8 cellular contexts compared by ENCODE assay signal in the genomic region with DNA sequence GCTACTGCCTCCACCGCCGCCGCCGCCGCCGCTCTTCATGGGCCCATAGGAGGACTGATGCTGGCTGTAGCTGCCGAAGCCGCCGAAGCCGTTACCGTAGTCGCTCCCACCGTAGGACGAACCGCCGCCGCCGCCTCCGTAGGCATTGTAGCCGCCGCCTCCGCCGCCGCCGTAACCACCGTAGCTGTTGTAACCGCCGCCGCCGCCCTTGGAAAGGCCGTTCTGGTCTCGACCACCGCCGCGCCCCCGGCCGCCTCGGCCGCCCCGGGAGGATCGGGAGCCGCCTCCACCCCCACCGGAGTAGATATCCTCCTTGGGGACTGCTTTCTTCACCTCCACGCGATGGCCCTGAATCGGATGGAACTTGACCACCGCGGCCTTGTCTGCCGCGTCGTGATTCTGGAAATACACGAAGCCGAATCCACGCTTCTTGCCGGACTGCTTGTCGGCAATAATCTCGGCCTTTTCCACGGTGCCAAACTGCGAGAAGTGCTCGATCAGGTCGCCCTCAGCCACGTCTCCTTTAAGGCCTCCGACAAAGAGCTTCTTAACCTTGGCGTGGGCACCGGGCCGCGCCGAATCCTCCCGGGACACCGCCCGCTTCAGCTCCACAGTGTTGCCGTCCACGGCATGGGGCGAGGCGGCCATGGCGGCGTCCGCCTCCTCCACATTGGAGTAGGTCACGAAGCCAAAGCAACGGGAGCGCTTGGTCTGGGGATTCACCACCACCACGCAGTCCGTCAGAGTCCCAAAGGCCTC. TPM values are rescaled to one million over a fixed set of nuclear protein-coding genes. Genes with fewer than 3 reads are reported as not detected.
DNase-seq lines count a peak whose midpoint lies in the region; ATAC-seq, FAIRE-seq and TF ChIP-seq lines count a peak whose summit lies in the region.

No MANE protein-coding gene starts in this region.

- peaks cover 17 to 32% of the 10 kb centered on the region in 2 experiments for H4K20me1 ChIP-seq in H1 (replicated peaks in 1 of 2; ENCODE audit: control insufficient read depth in 1 of 2, insufficient read depth in 2 of 2, low read length in 2 of 2)

- H3K9ac ChIP-seq in H1 (replicated peaks in 1 of 4; ENCODE audit: extremely low read depth in 1 of 4, low read depth in 3 of 4, low read length in 3 of 4) = peak overlapping the region; percentile 97 to 100 (median 100)

- peak overlapping the region; percentile 21 for H2BK120ac ChIP-seq in H1 (replicated peaks; ENCODE audit: low read depth, low read length)

- no peak overlapping the region for H2BK20ac ChIP-seq in H1 (ENCODE audit: low read length)

- WGBS in H1 (ENCODE audit: extremely low coverage in 1 of 2, insufficient coverage in 1 of 2, insufficient read length in 1 of 2, insufficient replicate concordance in 2 of 2, low coverage in 1 of 2, low lambda C conversion rate in 2 of 2, missing lambda C conversion rate in 1 of 2), 2 experiments = 1% methylated on average over 65 of the region's 83 CpGs; no CpG with 5 or more reads in 1 of the 2 experiments

- peaks cover 3% of the 10 kb centered on the region for H3K27me3 Mint-ChIP-seq in activated CD8-positive, alpha-beta T cell treated with anti-CD3 and anti-CD28 coated beads, Interleukin-2, amount 10 ng/mL, durations not matched to agents 7 days and 5 days (ENCODE audit: low read depth)

- intact Hi-C loops in mucosa of descending colon (cut with DNase I, micrococcal nuclease) = no loop called here

- TF ChIP-seq CTCF in H1 (IDR thresholded peaks at IDR 0.05; ENCODE audit: control extremely low read depth in 1 of 3, insufficient read depth in 1 of 3, low read depth in 1 of 3, low read length in 3 of 3) (no peak), mucosa of descending colon (IDR thresholded peaks at IDR 0.05) (no peak)

- peak overlapping the region; percentile 100 for H3K27ac ChIP-seq in H1 (ENCODE audit: low read depth, low read length)
- H3K27ac ChIP-seq in temporal lobe (ENCODE audit: low read depth, low read length) = peak overlapping the region; percentile 94

- H3K56ac ChIP-seq in H1 (replicated peaks; ENCODE audit: insufficient read length, low read depth, low read length) = peak overlapping the region; percentile 89

- no peaks in the 10 kb centered on the region for H3K27me3 ChIP-seq in H1 (replicated peaks in 1 of 4; ENCODE audit: control insufficient read depth in 3 of 4, extremely low read depth in 1 of 4, insufficient read depth in 3 of 4, low read length in 3 of 4)

- H3K9me3 Mint-ChIP-seq in activated CD8-positive, alpha-beta T cell treated with anti-CD3 and anti-CD28 coated beads, Interleukin-2, amount 10 ng/mL, durations not matched to agents 7 days and 5 days (ENCODE audit: insufficient read depth) = peaks cover 8% of the 10 kb centered on the region

- CTCF ChIA-PET in activated CD8-positive, alpha-beta T cell treated with anti-CD3 and anti-CD28 coated beads, Interleukin-2, amount 10 ng/mL, durations not matched to agents 7 days and 5 days (lab: Charles Lee) = interaction anchor here (1.2 to 2.5 kb wide), 7 partner anchors 11 to 135 kb away, joined by 3 to 24 read pairs (median 10); partner anchors contain the start of genes KLHL3 and PKD2L2
- CTCF ChIA-PET in H1 (lab: Charles Lee; ENCODE audit: partially characterized antibody) = interaction anchor here (0.6 to 1.9 kb wide), 12 partner anchors 8 to 303 kb away, joined by 3 to 8 read pairs (median 4); no protein-coding TSS in a partner anchor

- peaks cover 21 to 53% of the 10 kb centered on the region in 2 experiments for H3K79me2 ChIP-seq in H1 (ENCODE audit: control insufficient read depth in 1 of 2, insufficient read depth in 2 of 2, low read length in 2 of 2)

- peak in 1 of 2 experiments; percentile 58; a peak in 1 of 3 replicates for TF ChIP-seq POLR2A in H1 (IDR thresholded peaks at IDR 0.05; ENCODE audit: control extremely low read depth in 1 of 2, low read depth in 2 of 2, low read length in 2 of 2)

- no peak for TF ChIP-seq EP300 in H1 (IDR thresholded peaks at IDR 0.05; ENCODE audit: borderline replicate concordance in 1 of 2, low read depth in 2 of 2, low read length in 2 of 2)

- H3K23me2 ChIP-seq in H1 (ENCODE audit: low read depth, low read length) = peaks cover 2% of the 10 kb centered on the region; the same call in 1 of the 2 replicates

- peak overlapping the region; percentile 77 for H4K91ac ChIP-seq in H1 (replicated peaks; ENCODE audit: insufficient read length, low read length)

- no peak for TF ChIP-seq RAD21 in H1 (IDR thresholded peaks at IDR 0.05 in 1 of 2, conservative IDR thresholded peaks at IDR 0.05 in 1 of 2; ENCODE audit: low read depth in 2 of 2, low read length in 2 of 2)

- no peak overlapping the region for H3K23ac ChIP-seq in H1 (ENCODE audit: insufficient read length)

- H3K36me3 ChIP-seq in H1 (ENCODE audit: control insufficient read depth in 2 of 4, insufficient read depth in 4 of 4, low read length in 3 of 4) (peaks cover 0 to 25% (median 0%) of the 10 kb centered on the region in 4 experiments; a peak in 1 of 8 replicates), mucosa of descending colon (ENCODE audit: low read depth) (no peaks in the 10 kb centered on the region)

- H3K4me3 ChIP-seq in H1 (ENCODE audit: extremely low read depth in 1 of 4, insufficient read depth in 2 of 4, low read depth in 3 of 4, low read length in 4 of 4) (peak overlapping the region; percentile 92 to 100 (median 100)), mucosa of descending colon (peak overlapping the region; percentile 62)

- H3K4ac ChIP-seq in H1 (replicated peaks; ENCODE audit: insufficient read length, low read depth, low read length) = peak overlapping the region; percentile 98

- peak overlapping the region; percentile 100 for H3K27ac Mint-ChIP-seq in activated CD8-positive, alpha-beta T cell treated with anti-CD3 and anti-CD28 coated beads, Interleukin-2, amount 10 ng/mL, durations not matched to agents 7 days and 5 days

- no peaks in the 10 kb centered on the region for H3K9me3 ChIP-seq in H1 (ENCODE audit: insufficient read depth in 2 of 2, low read depth in 1 of 2, low read length in 1 of 2)
- H3K9me3 ChIP-seq in mucosa of descending colon = no peaks in the 10 kb centered on the region

- H3K79me1 ChIP-seq in H1 (ENCODE audit: low read depth, low read length) = no peaks in the 10 kb centered on the region

- POLR2A ChIA-PET in activated CD8-positive, alpha-beta T cell treated with anti-CD3 and anti-CD28 coated beads, Interleukin-2, amount 10 ng/mL, durations not matched to agents 7 days and 5 days (lab: Charles Lee) = interaction anchor here (0.6 to 2.7 kb wide), 17 partner anchors 11 to 712 kb away, joined by 3 to 28 read pairs (median 4); partner anchors contain the start of genes EGR1, FAM13B, KLHL3 and PKD2L2
- POLR2A ChIA-PET in H1 (lab: Charles Lee; ENCODE audit: partially characterized antibody) = interaction anchor here (0.6 to 3.5 kb wide), 27 partner anchors 8 to 376 kb away, joined by 3 to 43 read pairs (median 4); partner anchors contain the start of genes FAM13B, KLHL3 and PKD2L2

- peak overlapping the region; percentile 83 for H4K5ac ChIP-seq in H1 (ENCODE audit: insufficient read length, low read depth, low read length)

- peak overlapping the region; percentile 100 for H2BK5ac ChIP-seq in H1 (ENCODE audit: low read depth, low read length)

- peak overlapping the region; percentile 99 for H4K8ac ChIP-seq in H1 (ENCODE audit: extremely low read depth, insufficient read depth, low read length)

- peak overlapping the region; percentile 33; the same call in 1 of the 2 replicates for H2BK12ac ChIP-seq in H1 (ENCODE audit: low read depth, low read length)

- H3K4me1 Mint-ChIP-seq in activated CD8-positive, alpha-beta T cell treated with anti-CD3 and anti-CD28 coated beads, Interleukin-2, amount 10 ng/mL, durations not matched to agents 7 days and 5 days (ENCODE audit: low read depth) = peaks cover 26% of the 10 kb centered on the region

- peak overlapping the region; percentile 93 for H3K18ac ChIP-seq in H1 (ENCODE audit: extremely low read depth, low read length)

- H3K4me3 Mint-ChIP-seq in activated CD8-positive, alpha-beta T cell treated with anti-CD3 and anti-CD28 coated beads, Interleukin-2, amount 10 ng/mL, durations not matched to agents 7 days and 5 days = peak overlapping the region; percentile 99

- no peak overlapping the region for H2BK15ac ChIP-seq in H1 (ENCODE audit: low read length)

- H2AK5ac ChIP-seq in H1 (ENCODE audit: low read depth, low read length) = peak overlapping the region; percentile 95

- peaks cover 39% of the 10 kb centered on the region for H3K36me3 Mint-ChIP-seq in activated CD8-positive, alpha-beta T cell treated with anti-CD3 and anti-CD28 coated beads, Interleukin-2, amount 10 ng/mL, durations not matched to agents 7 days and 5 days (ENCODE audit: low read depth)

- no peak for FAIRE-seq in H1 (lab: Jason Lieb, UNC)

- H2AFZ ChIP-seq in H1 (ENCODE audit: low read length) = no peak overlapping the region

- H3K4me1 ChIP-seq in H1 (replicated peaks in 1 of 4; ENCODE audit: control insufficient read depth in 3 of 4, insufficient read depth in 4 of 4, low read length in 3 of 4) (peaks cover 0 to 3% (median 0%) of the 10 kb centered on the region in 4 experiments; a peak in 3 of 7 replicates), mucosa of descending colon (ENCODE audit: low read depth) (peaks cover 22% of the 10 kb centered on the region)

- H3K4me2 ChIP-seq in H1 (ENCODE audit: insufficient read depth in 1 of 2, low read depth in 2 of 2, low read length in 2 of 2) = peak overlapping the region; percentile 61 to 79

- ATAC-seq in HG03565 (IDR thresholded peaks at IDR 0.05; ENCODE audit: unreplicated experiment) (peak; percentile 1), mucosa of descending colon (peak; percentile 18)
- peak; percentile 3 for ATAC-seq in activated CD8-positive, alpha-beta T cell treated with anti-CD3 and anti-CD28 coated beads, Interleukin-2, amount 10 ng/mL, durations not matched to agents 7 days and 5 days

- no peak overlapping the region for H3K14ac ChIP-seq in H1 (ENCODE audit: insufficient read length)

- DNase-seq in NCI-H2081 (lab: John Stamatoyannopoulos, UW) (peak; percentile 1 to 5), NCI-H2081 treated with DMSO at 0.1 percent for 48 hours (lab: John Stamatoyannopoulos, UW) (no peak), H1 (ENCODE audit: low read depth in 1 of 2, low spot score in 2 of 2) (no peak), mucosa of descending colon (peak; percentile 56 to 77 (median 70)), NCI-H128 (lab: John Stamatoyannopoulos, UW; ENCODE audit: unreplicated experiment) (no peak)
- DNase-seq in activated CD8-positive, alpha-beta T cell treated with anti-CD3 and anti-CD28 coated beads, Interleukin-2, amount 10 ng/mL, durations not matched to agents 7 days and 5 days = peak; percentile 50

RNA-seq across cellular contexts. Expression of gene HNRNPA0, which starts 0.8 kb away (rescaled TPM):
- total RNA-seq in activated CD8-positive, alpha-beta T cell treated with anti-CD3 and anti-CD28 coated beads, Interleukin-2, amount 10 ng/mL, durations not matched to agents 7 days and 5 days = 10 to 100 TPM; 31.3 to 34.0 TPM
- 71.3 and 74.9 TPM in 2 replicates for total RNA-seq in H1 (2021; fragmentation: NEBNext Ultra II Directional; extraction: Animal tissue kit (Norgen Biotek cat#: 25700))
- polyA plus RNA-seq in H1 (2011; rRNA removed) = 22.0 and 31.6 TPM in 2 replicates
- polyA plus RNA-seq in H1 (2011; cell fraction: cytosol; rRNA removed) = 35.0 TPM
- polyA plus RNA-seq in H1 (2011; cell fraction: nucleus; rRNA removed) = 23.6 TPM
- 52.9 to 55.8 TPM (median 53.9 TPM) in 4 replicates for polyA plus RNA-seq in H1 (2012, experiment 1 of 2)
- 17.2 TPM for polyA plus RNA-seq in H1 (2012, experiment 2 of 2)
- polyA plus RNA-seq in H1 (2013, experiment 1 of 2) = 43.1 TPM
- 42.6 TPM for polyA plus RNA-seq in H1 (2013, experiment 2 of 2)
- 9.3 and 11.3 TPM in 2 replicates for polyA minus RNA-seq in H1 (2011; rRNA and poly(A)+ RNA removed)
- 16.1 TPM for polyA minus RNA-seq in H1 (2011; cell fraction: cytosol; rRNA and poly(A)+ RNA removed)
- polyA minus RNA-seq in H1 (2011; cell fraction: nucleus; rRNA and poly(A)+ RNA removed) = 17.9 TPM
- total RNA-seq in mucosa of descending colon (10 to 100 TPM; 16.9 to 27.9 (median 24.2) TPM), temporal lobe (40.1 TPM)

RNA-seq across cellular contexts. Expression of gene KLHL3, which starts 17.5 kb away (rescaled TPM):
- total RNA-seq in activated CD8-positive, alpha-beta T cell treated with anti-CD3 and anti-CD28 coated beads, Interleukin-2, amount 10 ng/mL, durations not matched to agents 7 days and 5 days = 10 to 100 TPM; 13.7 to 15.2 TPM
- total RNA-seq in H1 (2021; fragmentation: NEBNext Ultra II Directional; extraction: Animal tissue kit (Norgen Biotek cat#: 25700)) = 10.5 and 13.7 TPM in 2 replicates
- polyA plus RNA-seq in H1 (2011; rRNA removed) = 6.0 and 7.4 TPM in 2 replicates
- 8.6 TPM for polyA plus RNA-seq in H1 (2011; cell fraction: cytosol; rRNA removed)
- polyA plus RNA-seq in H1 (2011; cell fraction: nucleus; rRNA removed) = 18.9 TPM
- 7.0 to 11.6 TPM (median 7.3 TPM) in 4 replicates for polyA plus RNA-seq in H1 (2012, experiment 1 of 2)
- polyA plus RNA-seq in H1 (2012, experiment 2 of 2) = 0.66 TPM
- 3.9 TPM for polyA plus RNA-seq in H1 (2013, experiment 1 of 2)
- 3.8 TPM for polyA plus RNA-seq in H1 (2013, experiment 2 of 2)
- 61.3 and 74.4 TPM in 2 replicates for polyA minus RNA-seq in H1 (2011; rRNA and poly(A)+ RNA removed)
- 12.0 TPM for polyA minus RNA-seq in H1 (2011; cell fraction: cytosol; rRNA and poly(A)+ RNA removed)
- polyA minus RNA-seq in H1 (2011; cell fraction: nucleus; rRNA and poly(A)+ RNA removed) = 38.7 TPM
- total RNA-seq in mucosa of descending colon (1 to 10 TPM; 4.2 to 6.7 (median 5.4) TPM), temporal lobe (7.1 TPM)

Comparison
In these comparisons a context has a peak if more than half of its experiments do, and no peak if none do; other contexts are left out.
1. DNase-seq: peak in NCI-H2081 (2 of 2), activated CD8-positive, alpha-beta T cell treated with anti-CD3 and anti-CD28 coated beads, Interleukin-2, amount 10 ng/mL, durations not matched to agents 7 days and 5 days (single experiment) and mucosa of descending colon (3 of 3); none in NCI-H2081 treated with DMSO at 0.1 percent for 48 hours (single experiment), H1 (0 of 2) and NCI-H128 (single experiment).
2. Peak in every context shown above with its lines, with median percentiles within 50 percentile points of each other: ATAC-seq.